Comparison of ENCODE assay signal across 22 cellular contexts in genomic region chr12:68976304-68976915, GRCh38. TPM values are rescaled to one million over a fixed set of nuclear protein-coding genes. Genes with fewer than 3 reads are reported as not detected.
A peak's percentile ranks its signal among the peaks of the same experiment; 100 is the strongest.
DNase-seq lines count a peak whose midpoint lies in the region; ATAC-seq and TF ChIP-seq lines count a peak whose summit lies in the region.
"Had no signal": no experiment of that assay in that cellular context is flagged by ENCODE, and none has a peak within 500 bp of the region (broad histone marks: within the 10 kb centered on the region; RNA-seq: fewer than 3 reads in every experiment).

No MANE protein-coding gene starts in this region.

- H4K20me1 ChIP-seq in SK-N-SH (ENCODE audit: insufficient read depth), result no peaks in the 10 kb centered on the region

- in situ Hi-C loops in KBM-7 (cut with MboI; ENCODE audit: low pct_unique_long_range_greater_than_20kb, low sequenced_read_pairs), result no loop called here

- H3K4me1 ChIP-seq in SK-N-SH (ENCODE audit: control insufficient read depth in 1 of 2, insufficient read depth in 2 of 2, low read depth in 1 of 2, low read length in 1 of 2), result no peaks in the 10 kb centered on the region; a peak in 1 of 4 replicates
- H3K4me1 ChIP-seq in liver (ENCODE audit: control insufficient read depth in 4 of 4, insufficient read depth in 4 of 4, low read length in 3 of 4), result peaks cover 11 to 34% (median 24%) of the 10 kb centered on the region in 4 donors
- H3K4me1 ChIP-seq: psoas muscle had no signal

- H3K9me2 ChIP-seq in SK-N-SH, result no peaks in the 10 kb centered on the region

- no peaks in the 10 kb centered on the region for H3K79me2 ChIP-seq in SK-N-SH (ENCODE audit: insufficient read depth)

- peak overlapping the region; percentile 19; the same call in 1 of the 2 replicates for H2AFZ ChIP-seq in SK-N-SH (ENCODE audit: low read depth)

- no peak overlapping the region for H3K4me2 ChIP-seq in SK-N-SH

- no peaks in the 10 kb centered on the region for H3K27me3 ChIP-seq in SK-N-SH (ENCODE audit: insufficient read depth)
- no peaks in the 10 kb centered on the region for H3K27me3 ChIP-seq in liver (ENCODE audit: control insufficient read depth in 4 of 4, insufficient read depth in 4 of 4, low read length in 3 of 4)
- H3K27me3 ChIP-seq: esophagus muscularis mucosa had no signal

- no peak for ATAC-seq in SK-N-SH treated with all-trans-retinoic acid at 6 μM for 48 hours
- ATAC-seq in GM21515 (IDR thresholded peaks at IDR 0.05; ENCODE audit: unreplicated experiment), result no peak
- ATAC-seq: left ventricle myocardium superior, psoas muscle had no signal

- TF ChIP-seq CTCF in SK-N-SH (IDR thresholded peaks at IDR 0.05) (no peak), liver (IDR thresholded peaks at IDR 0.05; ENCODE audit: low read depth, low read length, missing input control) (no peak)

- TF ChIP-seq RAD21 in SK-N-SH (IDR thresholded peaks at IDR 0.05; ENCODE audit: low read length), result no peak
- peak; percentile 43 to 65 for TF ChIP-seq RAD21 in liver (IDR thresholded peaks at IDR 0.05)

- no peak overlapping the region for H3K27ac ChIP-seq in SK-N-SH (ENCODE audit: low read depth in 2 of 2, low read length in 1 of 2)
- peak overlapping the region; percentile 89 for H3K27ac ChIP-seq in caudate nucleus (ENCODE audit: low read depth, low read length)
- peak overlapping the region; percentile 49 to 64 for H3K27ac ChIP-seq in liver (ENCODE audit: low read depth in 1 of 2, low read length in 2 of 2)
- H3K27ac ChIP-seq: esophagus muscularis mucosa, psoas muscle had no signal

- no peak for DNase-seq in SK-N-SH
- no peak for DNase-seq in caudate nucleus (lab: John Stamatoyannopoulos, UW)
- DNase-seq in activated CD8-positive, alpha-beta memory T cell treated with anti-CD3 and anti-CD28 coated beads for 24 hours, result no peak
- DNase-seq in HUDEP-2 (lab: John Stamatoyannopoulos, UW; ENCODE audit: unreplicated experiment in 76 of 76), result no peak
- no peak for DNase-seq in KBM-7
- DNase-seq: 8988T; activated CD4-positive, CD25-positive, alpha-beta regulatory T cell treated with anti-CD3 and anti-CD28 coated beads, Interleukin-2, amount 50 U/mL, for 72 hours; activated T-cell treated with anti-CD3 and anti-CD28 coated beads, Interleukin-2, amount 50 U/mL, for 48 hours; effector memory CD4-positive, alpha-beta T cell; H7; left ventricle myocardium superior; NCI-H1436 treated with DMSO at 0.1 percent for 48 hours; NCI-H2171; NCI-H526; psoas muscle; stimulated activated CD4-positive, alpha-beta T cell treated with anti-CD3 and anti-CD28 coated beads, Interleukin-4, amount 100 ng/mL, for 1 hour had no signal

- 70% methylated on average over 2 of the region's 2 CpGs for WGBS in SK-N-SH (ENCODE audit: low lambda C conversion rate)
- WGBS in liver, result 41% methylated on average over 2 of the region's 2 CpGs

- CTCF ChIA-PET in SK-N-SH (lab: Yijun Ruan, JAX), result no interaction called here

- no peaks in the 10 kb centered on the region for H3K9me3 ChIP-seq in SK-N-SH
- no peaks in the 10 kb centered on the region for H3K9me3 ChIP-seq in liver (ENCODE audit: control insufficient read depth in 4 of 4, low read length in 3 of 4)
- H3K9me3 ChIP-seq: Caco-2, esophagus muscularis mucosa, psoas muscle had no signal

- no peak for TF ChIP-seq EP300 in SK-N-SH (IDR thresholded peaks at IDR 0.05; ENCODE audit: borderline replicate concordance in 1 of 2, low read depth in 1 of 2, low read length in 1 of 2)

- POLR2A ChIA-PET in SK-N-SH (lab: Yijun Ruan, JAX), result no interaction called here

- H3K4me3 ChIP-seq in SK-N-SH (ENCODE audit: low read depth in 2 of 2, low read length in 1 of 2), result no peak overlapping the region
- no peak overlapping the region for H3K4me3 ChIP-seq in liver (ENCODE audit: low read depth in 1 of 3, low read length in 3 of 3)
- H3K4me3 ChIP-seq: esophagus muscularis mucosa, psoas muscle had no signal

- H3K36me3 ChIP-seq in SK-N-SH (replicated peaks in 1 of 2; ENCODE audit: control insufficient read depth in 1 of 2, insufficient read depth in 2 of 2, low read length in 1 of 2), result no peaks in the 10 kb centered on the region
- no peaks in the 10 kb centered on the region for H3K36me3 ChIP-seq in liver (ENCODE audit: control insufficient read depth in 4 of 4, insufficient read depth in 3 of 4, low read depth in 1 of 4, low read length in 3 of 4)
- H3K36me3 ChIP-seq: esophagus muscularis mucosa had no signal

- no peaks in the 10 kb centered on the region for H3F3A ChIP-seq in SK-N-SH (replicated peaks; ENCODE audit: insufficient read depth)

- H3K9ac ChIP-seq in SK-N-SH (no peak overlapping the region), liver (ENCODE audit: low read depth in 1 of 2, low read length in 2 of 2) (peak overlapping the region in 1 of 2 donors; percentile 50)

TF ChIP-seq in SK-N-SH treated with all-trans-retinoic acid at 6 μM for 48 hours, 23 proteins besides CTCF, POLR2A, EP300 and RAD21 (continues in another document):
- TF ChIP-seq ISL1 (CRISPR knock-in tag; IDR thresholded peaks at IDR 0.05) (no peak), ZNF70 (CRISPR knock-in tag; IDR thresholded peaks at IDR 0.05) (no peak), CREB5 (CRISPR knock-in tag; IDR thresholded peaks at IDR 0.05; ENCODE audit: low read depth) (no peak), PPARA (CRISPR knock-in tag; IDR thresholded peaks at IDR 0.05; ENCODE audit: borderline replicate concordance) (no peak), ZFP30 (CRISPR knock-in tag; IDR thresholded peaks at IDR 0.05) (no peak), POU6F1 (CRISPR knock-in tag; IDR thresholded peaks at IDR 0.05; ENCODE audit: borderline replicate concordance, low read depth) (no peak)

TF ChIP-seq in liver, 16 proteins besides CTCF, POLR2A, EP300 and RAD21:
- peak; percentile 21 to 62 for TF ChIP-seq JUND (IDR thresholded peaks at IDR 0.05)
- peak; percentile 55 for TF ChIP-seq FOXA2 (IDR thresholded peaks at IDR 0.05)
- peak; percentile 94 for TF ChIP-seq YY1 (IDR thresholded peaks at IDR 0.05)
- TF ChIP-seq HNF4A (conservative IDR thresholded peaks at IDR 0.05), result peak; percentile 72 to 79
- TF ChIP-seq TAF1 (conservative IDR thresholded peaks at IDR 0.05), result no peak
- TF ChIP-seq NR2F2 (IDR thresholded peaks at IDR 0.05), result peak; percentile 86
- TF ChIP-seq FOXA1 (IDR thresholded peaks at IDR 0.05), result no peak
- TF ChIP-seq RXRA (IDR thresholded peaks at IDR 0.05), result peak; percentile 89 to 90
- TF ChIP-seq ZBTB33 (IDR thresholded peaks at IDR 0.05), result peak; percentile 60
- TF ChIP-seq EGR1 (IDR thresholded peaks at IDR 0.05; ENCODE audit: low read depth in 2 of 2), result peak in 1 of 2 donors; percentile 37
- peak; percentile 50 for TF ChIP-seq REST (IDR thresholded peaks at IDR 0.05)
- TF ChIP-seq GABPA (IDR thresholded peaks at IDR 0.05 in 1 of 2, conservative IDR thresholded peaks at IDR 0.05 in 1 of 2), result no peak
- no peak for TF ChIP-seq HNF4G (IDR thresholded peaks at IDR 0.05)
- peak; percentile 54 for TF ChIP-seq MAX (IDR thresholded peaks at IDR 0.05)
- peak; percentile 47 for TF ChIP-seq ATF3 (IDR thresholded peaks at IDR 0.05)
- TF ChIP-seq SP1 (IDR thresholded peaks at IDR 0.05), result peak; percentile 99

RNA-seq across cellular contexts. Expression of gene CPM, which starts 43.4 kb away (rescaled TPM):
- polyA plus RNA-seq in SK-N-SH (2012; rRNA removed) (10.8 and 11.9 TPM in 2 replicates), liver (10 to 100 TPM; 14.2 to 25.4 TPM)
- polyA plus RNA-seq in SK-N-SH (2012; cell fraction: cytosol; rRNA removed), result 17.2 and 19.2 TPM in 2 replicates
- 4.0 and 5.9 TPM in 2 replicates for polyA plus RNA-seq in SK-N-SH (2012; cell fraction: nucleus; rRNA removed)
- total RNA-seq in liver, result 10 to 100 TPM; 22.7 to 65.0 TPM
- total RNA-seq: neural crest cell had no signal

Comparison
In these comparisons a context has a peak if more than half of its experiments do, and no peak if none do; other contexts are left out.
1. H3K27ac ChIP-seq: peak in caudate nucleus (single experiment) and liver (2 of 2); none in SK-N-SH (0 of 2).